12 cellular contexts compared by ENCODE assay signal in genomic region chr1:50474859-50475809, GRCh38. TPM values are rescaled to one million over a fixed set of nuclear protein-coding genes. Genes with fewer than 3 reads are reported as not detected.
A peak's percentile ranks its signal among the peaks of the same experiment; 100 is the strongest.
DNase-seq lines count a peak whose midpoint lies in the region; ATAC-seq, FAIRE-seq and TF ChIP-seq lines count a peak whose summit lies in the region.
"Had no signal": no experiment of that assay in that cellular context is flagged by ENCODE, and none has a peak within 500 bp of the region (broad histone marks: within the 10 kb centered on the region; RNA-seq: fewer than 3 reads in every experiment).

No MANE protein-coding gene starts in this region.

- H3K56ac ChIP-seq in H1 (replicated peaks; ENCODE audit: insufficient read length, low read depth, low read length), result no peak overlapping the region

- TF ChIP-seq CTCF in H1 (IDR thresholded peaks at IDR 0.05; ENCODE audit: control extremely low read depth in 1 of 3, insufficient read depth in 1 of 3, low read depth in 1 of 3, low read length in 3 of 3) (peak; percentile 7 to 37 (median 10); a peak in 2 of 4 replicates), HepG2 (CRISPR knock-in tag; IDR thresholded peaks at IDR 0.05) (no peak), D721Med (IDR thresholded peaks at IDR 0.05; ENCODE audit: insufficient read depth, missing control alignments) (no peak)

- H3K4me3 ChIP-seq in H1 (ENCODE audit: extremely low read depth in 1 of 4, insufficient read depth in 2 of 4, low read depth in 3 of 4, low read length in 4 of 4), result no peak overlapping the region
- H3K4me3 ChIP-seq in HepG2 (replicated peaks in 1 of 3; ENCODE audit: insufficient read depth in 1 of 3, low read depth in 2 of 3, low read length in 3 of 3), result no peak overlapping the region

- no peak overlapping the region for H4K5ac ChIP-seq in H1 (ENCODE audit: insufficient read length, low read depth, low read length)

- peak; percentile 97 for ATAC-seq in HepG2
- ATAC-seq in GM18870 (IDR thresholded peaks at IDR 0.05; ENCODE audit: unreplicated experiment), result no peak
- ATAC-seq: stimulated activated memory B cell treated with anti-CD40 and anti-IgM and Interleukin-4, amounts not matched to agents 10 μg/mL and 1 μg/mL and 100 μg/mL, for 72 hours had no signal

- H2BK20ac ChIP-seq in H1 (ENCODE audit: low read length), result no peak overlapping the region

- H3K4ac ChIP-seq in H1 (replicated peaks; ENCODE audit: insufficient read length, low read depth, low read length), result no peak overlapping the region

- no peak overlapping the region for H3K18ac ChIP-seq in H1 (ENCODE audit: extremely low read depth, low read length)

- FAIRE-seq in GM19239 (lab: Jason Lieb, UNC) (peak; percentile 39), H1 (lab: Jason Lieb, UNC) (peak; percentile 28), HepG2 (lab: Jason Lieb, UNC) (peak; percentile 34), D721Med (lab: Jason Lieb, UNC) (no peak)

- H3K4me2 ChIP-seq in H1 (ENCODE audit: insufficient read depth in 1 of 2, low read depth in 2 of 2, low read length in 2 of 2) (no peak overlapping the region), HepG2 (ENCODE audit: low read depth, low read length) (no peak overlapping the region)

- no peak overlapping the region for H3K23ac ChIP-seq in H1 (ENCODE audit: insufficient read length)

- TF ChIP-seq POLR2A in H1 (IDR thresholded peaks at IDR 0.05; ENCODE audit: control extremely low read depth in 1 of 2, low read depth in 2 of 2, low read length in 2 of 2) (no peak), HepG2 (IDR thresholded peaks at IDR 0.05; ENCODE audit: insufficient read depth in 1 of 2, low read depth in 2 of 2, low read length in 2 of 2) (no peak)

- H3K36me3 ChIP-seq in H1 (ENCODE audit: control insufficient read depth in 2 of 4, insufficient read depth in 4 of 4, low read length in 3 of 4) (no peaks in the 10 kb centered on the region), HepG2 (replicated peaks in 1 of 2; ENCODE audit: control insufficient read depth in 1 of 2, insufficient read depth in 2 of 2, low read length in 2 of 2) (peaks cover 2 to 16% of the 10 kb centered on the region in 2 experiments; a peak in 3 of 5 replicates)

- H3K9ac ChIP-seq in H1 (replicated peaks in 1 of 4; ENCODE audit: extremely low read depth in 1 of 4, low read depth in 3 of 4, low read length in 3 of 4) (no peak overlapping the region), HepG2 (ENCODE audit: insufficient read depth, low read depth, low read length) (no peak overlapping the region)

- no peaks in the 10 kb centered on the region for H3K79me2 ChIP-seq in H1 (ENCODE audit: control insufficient read depth in 1 of 2, insufficient read depth in 2 of 2, low read length in 2 of 2)
- H3K79me2 ChIP-seq in HepG2 (ENCODE audit: insufficient read depth, low read length), result no peaks in the 10 kb centered on the region

- CTCF ChIA-PET in H1 (lab: Charles Lee; ENCODE audit: partially characterized antibody), result interaction anchor here (0.5 to 1.8 kb wide), 12 partner anchors 10 to 260 kb away, joined by 3 to 7 read pairs (median 3); no protein-coding TSS in a partner anchor
- CTCF ChIA-PET in HepG2 (lab: Yijun Ruan, JAX; ENCODE audit: low intra/inter-chr PET ratio, low total read pairs), result no interaction called here

- TF ChIP-seq EP300 in H1 (IDR thresholded peaks at IDR 0.05; ENCODE audit: borderline replicate concordance in 1 of 2, low read depth in 2 of 2, low read length in 2 of 2), result no peak
- peak in 1 of 2 experiments; percentile 12; a peak in 1 of 4 replicates for TF ChIP-seq EP300 in HepG2 (IDR thresholded peaks at IDR 0.05; ENCODE audit: low read depth in 2 of 2, low read length in 2 of 2)
- no peak for TF ChIP-seq EP300 in HepG2 (CRISPR knock-in tag; IDR thresholded peaks at IDR 0.05; ENCODE audit: borderline replicate concordance)

- H3K79me1 ChIP-seq in H1 (ENCODE audit: low read depth, low read length), result no peaks in the 10 kb centered on the region

- H2BK5ac ChIP-seq in H1 (ENCODE audit: low read depth, low read length), result no peak overlapping the region

- TF ChIP-seq RAD21 in H1 (IDR thresholded peaks at IDR 0.05 in 1 of 2, conservative IDR thresholded peaks at IDR 0.05 in 1 of 2; ENCODE audit: low read depth in 2 of 2, low read length in 2 of 2) (peak in 1 of 2 experiments; percentile 35; a peak in 2 of 4 replicates), HepG2 (CRISPR knock-in tag; IDR thresholded peaks at IDR 0.05) (no peak)

- no peaks in the 10 kb centered on the region for H4K20me1 ChIP-seq in H1 (replicated peaks in 1 of 2; ENCODE audit: control insufficient read depth in 1 of 2, insufficient read depth in 2 of 2, low read length in 2 of 2)
- no peaks in the 10 kb centered on the region; the same call in 1 of the 2 replicates for H4K20me1 ChIP-seq in HepG2 (ENCODE audit: insufficient read depth, low read length)

- in situ Hi-C loops in HepG2 (cut with HindIII; ENCODE audit: extremely low pct_ligation_motif_present, low pct_unique_long_range_greater_than_20kb), result no loop called here

- H2BK120ac ChIP-seq in H1 (replicated peaks; ENCODE audit: low read depth, low read length), result no peak overlapping the region

- DNase-seq in GM19239 (ENCODE audit: insufficient read length, low spot score), result no peak
- DNase-seq in NCI-H2196 (lab: John Stamatoyannopoulos, UW; ENCODE audit: unreplicated experiment), result peak; percentile 56
- DNase-seq in H1 (ENCODE audit: low read depth in 1 of 2, low spot score in 2 of 2), result peak in 1 of 2 experiments; percentile 61
- peak; percentile 86 for DNase-seq in HepG2 (ENCODE audit: low spot score)
- DNase-seq in C1 segment of cervical spinal cord (lab: John Stamatoyannopoulos, UW), result no peak
- DNase-seq in activated CD4-positive, alpha-beta T cell treated with anti-CD3 and anti-CD28 coated beads for 4 hours, result no peak
- no peak for DNase-seq in D721Med (ENCODE audit: insufficient read length, low spot score)
- DNase-seq: CD4-positive, alpha-beta T cell; HFFc6; NCI-H1105 treated with DMSO at 0.1 percent for 48 hours had no signal

- H3K9me3 ChIP-seq in H1 (ENCODE audit: insufficient read depth in 2 of 2, low read depth in 1 of 2, low read length in 1 of 2) (no peaks in the 10 kb centered on the region), HepG2 (ENCODE audit: low read length) (no peaks in the 10 kb centered on the region)

- H2AFZ ChIP-seq in H1 (ENCODE audit: low read length), result no peak overlapping the region
- no peak overlapping the region for H2AFZ ChIP-seq in HepG2 (ENCODE audit: low read length)

- 57% methylated on average over 7 of the region's 7 CpGs; no CpG with 5 or more reads in 1 of the 2 experiments for WGBS in H1 (ENCODE audit: extremely low coverage in 1 of 2, insufficient coverage in 1 of 2, insufficient read length in 1 of 2, insufficient replicate concordance in 2 of 2, low coverage in 1 of 2, low lambda C conversion rate in 2 of 2, missing lambda C conversion rate in 1 of 2), 2 experiments
- 99% methylated on average over 7 of the region's 7 CpGs for WGBS in HepG2 (ENCODE audit: low lambda C conversion rate)

- no peak overlapping the region for H2BK15ac ChIP-seq in H1 (ENCODE audit: low read length)

- H3K4me1 ChIP-seq in H1 (replicated peaks in 1 of 4; ENCODE audit: control insufficient read depth in 3 of 4, insufficient read depth in 4 of 4, low read length in 3 of 4) (peaks cover 0 to 4% (median 0%) of the 10 kb centered on the region in 4 experiments; a peak in 2 of 7 replicates), HepG2 (ENCODE audit: insufficient read depth, low read length) (peaks cover 26% of the 10 kb centered on the region)

- no peak overlapping the region for H3K14ac ChIP-seq in H1 (ENCODE audit: insufficient read length)

- H3K23me2 ChIP-seq in H1 (ENCODE audit: low read depth, low read length), result no peaks in the 10 kb centered on the region; the same call in 1 of the 2 replicates

- POLR2A ChIA-PET in H1 (lab: Charles Lee; ENCODE audit: partially characterized antibody) (no interaction called here), HepG2 (lab: Yijun Ruan, JAX) (interaction anchor here (1.2 kb wide), 1 partner anchor 52 kb away, joined by 4 read pairs; no protein-coding TSS in a partner anchor)

- no TSS peak for BruUV-seq in HepG2 (replicated peaks; lab: Mats Ljungman, UMichigan)

- H2BK12ac ChIP-seq in H1 (ENCODE audit: low read depth, low read length), result no peak overlapping the region

- intact Hi-C loops in HepG2 (cut with micrococcal nuclease; ENCODE audit: unreplicated experiment), result no loop called here

- H3K27ac ChIP-seq in H1 (ENCODE audit: low read depth, low read length), result no peak overlapping the region
- H3K27ac ChIP-seq in HepG2 (ENCODE audit: extremely low read length, insufficient read depth, low read length), result no peak overlapping the region

- H4K8ac ChIP-seq in H1 (ENCODE audit: extremely low read depth, insufficient read depth, low read length), result no peak overlapping the region

- no peak overlapping the region for H2AK5ac ChIP-seq in H1 (ENCODE audit: low read depth, low read length)

- no peak overlapping the region for H4K91ac ChIP-seq in H1 (replicated peaks; ENCODE audit: insufficient read length, low read length)

- H3K27me3 ChIP-seq in H1 (replicated peaks in 1 of 4; ENCODE audit: control insufficient read depth in 3 of 4, extremely low read depth in 1 of 4, insufficient read depth in 3 of 4, low read length in 3 of 4) (no peaks in the 10 kb centered on the region), HepG2 (ENCODE audit: control insufficient read depth in 1 of 2, insufficient read depth in 2 of 2, low read length in 2 of 2) (no peaks in the 10 kb centered on the region)

RNA-seq across cellular contexts. Expression of gene DMRTA2, which starts 51.9 kb away (rescaled TPM):
- not detected in 2 replicates for total RNA-seq in H1 (2021; fragmentation: NEBNext Ultra II Directional; extraction: Animal tissue kit (Norgen Biotek cat#: 25700))
- polyA plus RNA-seq in H1 (2011; rRNA removed) (0.03 TPM in 1 of 2 replicates, not detected in the other), HepG2 (2011; rRNA removed) (0.03 TPM in 1 of 2 replicates, not detected in the other)
- 0.03 TPM for polyA plus RNA-seq in H1 (2011; cell fraction: cytosol; rRNA removed)
- polyA plus RNA-seq in H1 (2011; cell fraction: nucleus; rRNA removed), result not detected
- polyA plus RNA-seq in H1 (2012, experiment 1 of 2), result 0.05 TPM in 1 of 4 replicates, not detected in the others
- not detected for polyA plus RNA-seq in H1 (2012, experiment 2 of 2)
- 0.02 TPM for polyA plus RNA-seq in H1 (2013, experiment 1 of 2)
- 0.02 TPM for polyA plus RNA-seq in H1 (2013, experiment 2 of 2)
- not detected in 2 replicates for polyA minus RNA-seq in H1 (2011; rRNA and poly(A)+ RNA removed)
- not detected for polyA minus RNA-seq in H1 (2011; cell fraction: cytosol; rRNA and poly(A)+ RNA removed)
- polyA minus RNA-seq in H1 (2011; cell fraction: nucleus; rRNA and poly(A)+ RNA removed), result not detected
- total RNA-seq in HepG2 (2016; rRNA removed; fragmentation: Illumina TruSeq; extraction: Trizol), result not detected in 2 replicates
- not detected in 2 replicates for total RNA-seq in HepG2 (2016; cell fraction: cytosol; rRNA removed; fragmentation: Illumina TruSeq; extraction: Trizol; ENCODE audit: low read depth)
- total RNA-seq in HepG2 (2016; cell fraction: insoluble cytoplasmic fraction; rRNA removed; fragmentation: Illumina TruSeq; extraction: Trizol), result not detected in 2 replicates
- not detected in 2 replicates for total RNA-seq in HepG2 (2016; cell fraction: membrane; rRNA removed; fragmentation: Illumina TruSeq; extraction: Trizol)
- total RNA-seq in HepG2 (2016; cell fraction: nucleus; rRNA removed; fragmentation: Illumina TruSeq; extraction: Trizol), result not detected in 2 replicates
- polyA plus RNA-seq in HepG2 (2011; cell fraction: cytosol; rRNA removed), result 0.01 TPM in 1 of 2 replicates, not detected in the other
- not detected in 2 replicates for polyA plus RNA-seq in HepG2 (2011; cell fraction: nucleus; rRNA removed)
- polyA plus RNA-seq in HepG2 (2012), result not detected in 2 replicates
- polyA plus RNA-seq in HepG2 (2016; cell fraction: cytosol; fragmentation: Illumina TruSeq; extraction: Trizol; ENCODE audit: low read depth), result 0.05 TPM in 1 of 2 replicates, not detected in the other
- polyA plus RNA-seq in HepG2 (2016; cell fraction: insoluble cytoplasmic fraction; fragmentation: Illumina TruSeq; extraction: Trizol; ENCODE audit: low read depth), result not detected in 2 replicates
- polyA plus RNA-seq in HepG2 (2016; cell fraction: membrane; fragmentation: Illumina TruSeq; extraction: Trizol; ENCODE audit: low read depth), result not detected in 2 replicates
- polyA plus RNA-seq in HepG2 (2016; cell fraction: nucleus; fragmentation: Illumina TruSeq; extraction: Trizol; ENCODE audit: insufficient read depth, low read depth), result not detected in 2 replicates
- polyA minus RNA-seq in HepG2 (2011; rRNA and poly(A)+ RNA removed; ENCODE audit: low replicate concordance), result not detected in 2 replicates
- not detected in 2 replicates for polyA minus RNA-seq in HepG2 (2011; cell fraction: cytosol; rRNA and poly(A)+ RNA removed)
- polyA minus RNA-seq in HepG2 (2011; cell fraction: nucleus; rRNA and poly(A)+ RNA removed), result 0.13 TPM in 1 of 2 replicates, not detected in the other
- total RNA-seq: CD4-positive, alpha-beta T cell had no signal

Comparison
In these comparisons a context has a peak if more than half of its experiments do, and no peak if none do; other contexts are left out.
1. DNase-seq: peak in NCI-H2196 (single experiment) and HepG2 (single experiment); none in GM19239 (single experiment), C1 segment of cervical spinal cord (0 of 14), activated CD4-positive, alpha-beta T cell treated with anti-CD3 and anti-CD28 coated beads for 4 hours (0 of 2) and D721Med (single experiment).
2. CTCF ChIP-seq: peak in H1 (3 of 3); none in HepG2 (single experiment) and D721Med (single experiment).